In genomic region chr14:35992816-35993511, GRCh38 we compare ENCODE assay signal across 10 cellular contexts.
"Had no signal": no experiment of that assay in that cellular context is flagged by ENCODE, and none has a peak within 500 bp of the region (broad histone marks: within the 10 kb centered on the region; RNA-seq: fewer than 3 reads in every experiment).

No MANE protein-coding gene starts in this region.

- H3K27me3 ChIP-seq: testis had no signal

- H3K4me3 ChIP-seq: testis had no signal

- H3K4me1 ChIP-seq: testis had no signal

- H3K27me3 Mint-ChIP-seq: activated naive CD8-positive, alpha-beta T cell treated with anti-CD3 and anti-CD28 coated beads, Interleukin-2, amount 50 U/mL, for 24 hours had no signal

- ATAC-seq: activated naive CD8-positive, alpha-beta T cell treated with anti-CD3 and anti-CD28 coated beads, Interleukin-2, amount 50 U/mL, for 24 hours; effector memory CD8-positive, alpha-beta T cell; left ventricle myocardium superior had no signal

- H3K9me3 Mint-ChIP-seq: activated naive CD8-positive, alpha-beta T cell treated with anti-CD3 and anti-CD28 coated beads, Interleukin-2, amount 50 U/mL, for 24 hours; effector memory CD8-positive, alpha-beta T cell had no signal

- H3K4me3 Mint-ChIP-seq: activated naive CD8-positive, alpha-beta T cell treated with anti-CD3 and anti-CD28 coated beads, Interleukin-2, amount 50 U/mL, for 24 hours; effector memory CD8-positive, alpha-beta T cell had no signal

- H3K4me1 Mint-ChIP-seq: activated naive CD8-positive, alpha-beta T cell treated with anti-CD3 and anti-CD28 coated beads, Interleukin-2, amount 50 U/mL, for 24 hours had no signal

- H3K27ac ChIP-seq: epithelial cell of prostate, testis had no signal

- DNase-seq: activated CD4-positive, alpha-beta T cell treated with anti-CD3 and anti-CD28 coated beads for 4 hours; activated CD8-positive, alpha-beta memory T cell treated with anti-CD3 and anti-CD28 coated beads for 24 hours; activated naive CD4-positive, alpha-beta T cell treated with Interleukin-2 at 50 U/mL for 16 hours; activated naive CD8-positive, alpha-beta T cell treated with anti-CD3 and anti-CD28 coated beads, Interleukin-2, amount 50 U/mL, for 24 hours; effector memory CD8-positive, alpha-beta T cell; left ventricle myocardium superior; stimulated activated CD4-positive, alpha-beta T cell treated with anti-CD3 and anti-CD28 coated beads, Interleukin-2, amount 100 ng/mL, for 48 hours; stimulated activated naive CD4-positive, alpha-beta T cell treated with Interleukin-2 at 50 U/mL for 16 hours; testis had no signal

- H3K9me3 ChIP-seq: testis had no signal

- H3K27ac Mint-ChIP-seq: activated naive CD8-positive, alpha-beta T cell treated with anti-CD3 and anti-CD28 coated beads, Interleukin-2, amount 50 U/mL, for 24 hours; effector memory CD8-positive, alpha-beta T cell had no signal
